In the genomic region with DNA sequence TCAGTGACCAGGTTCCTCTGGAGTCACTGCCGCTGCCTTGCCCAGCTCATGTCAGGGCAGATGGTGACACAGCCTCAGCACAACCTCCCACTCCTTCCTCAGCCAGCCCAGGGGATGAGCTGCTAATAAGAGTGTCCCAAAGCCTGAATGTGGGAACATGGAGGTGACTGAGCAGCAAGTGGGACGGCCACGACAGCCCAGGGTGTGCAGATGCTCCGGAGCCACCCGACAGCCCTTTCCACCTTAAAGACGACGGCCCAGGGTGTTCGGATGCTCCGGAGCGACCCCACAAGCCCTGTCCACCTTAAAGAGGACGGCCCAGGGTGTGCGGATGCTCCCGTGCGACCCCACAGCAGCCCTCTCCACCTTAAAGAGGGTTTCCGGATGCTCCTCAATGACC, we compare ENCODE assay signal across 16 cellular contexts.
"Had no signal": no experiment of that assay in that cellular context is flagged by ENCODE, and none has a peak within 500 bp of the region (broad histone marks: within the 10 kb centered on the region; RNA-seq: fewer than 3 reads in every experiment).

No MANE protein-coding gene starts in this region.

- H3K27me3 ChIP-seq: brain microvascular endothelial cell, ovary, transverse colon had no signal

- H3K36me3 Mint-ChIP-seq: natural killer cell treated with Interleukin-12 subunit alpha and Interleukin-12 subunit beta and Interleukin-15 and Interleukin-18, amount 100 ng/mL, for 72 hours had no signal

- FAIRE-seq: TTC549 had no signal

- DNase-seq: activated B cell treated with CpG ODN at 0.5 μM for 24 hours; activated CD4-positive, alpha-beta T cell treated with anti-CD3 and anti-CD28 coated beads, Interleukin-2, amount 10 ng/mL, durations not matched to agents 24 days and 14 days; activated naive CD4-positive, alpha-beta T cell treated with anti-CD3 and anti-CD28 coated beads, Interleukin-2, amount 50 U/mL, for 16 hours; brain microvascular endothelial cell; dermis blood vessel endothelial cell; hippocampal formation; ovary; T-helper 17 cell; transverse colon had no signal

- H3K9me3 Mint-ChIP-seq: activated B cell treated with CpG ODN at 0.5 μM for 24 hours; activated CD4-positive, alpha-beta T cell treated with anti-CD3 and anti-CD28 coated beads, Interleukin-2, amount 10 ng/mL, durations not matched to agents 24 days and 14 days; activated T-helper 17 cell treated with anti-CD3 and anti-CD28 coated beads, Interleukin-2, amount 50 U/mL, for 72 hours; natural killer cell treated with Interleukin-12 subunit alpha and Interleukin-12 subunit beta and Interleukin-15 and Interleukin-18, amount 100 ng/mL, for 72 hours had no signal

- H3K4me3 ChIP-seq: lung, mucosa of descending colon, ovary, skin epidermis, transverse colon had no signal

- H3K4me3 Mint-ChIP-seq: activated B cell treated with CpG ODN at 0.5 μM for 24 hours; activated CD4-positive, alpha-beta T cell treated with anti-CD3 and anti-CD28 coated beads, Interleukin-2, amount 10 ng/mL, durations not matched to agents 24 days and 14 days; activated T-helper 17 cell treated with anti-CD3 and anti-CD28 coated beads, Interleukin-2, amount 50 U/mL, for 72 hours; natural killer cell treated with Interleukin-12 subunit alpha and Interleukin-12 subunit beta and Interleukin-15 and Interleukin-18, amount 100 ng/mL, for 72 hours; T-helper 17 cell had no signal

- H3K27ac ChIP-seq: brain microvascular endothelial cell, ovary, skin epidermis had no signal

- H3K36me3 ChIP-seq: brain microvascular endothelial cell, ovary, transverse colon had no signal

- H3K4me1 Mint-ChIP-seq: activated B cell treated with CpG ODN at 0.5 μM for 24 hours; activated CD4-positive, alpha-beta T cell treated with anti-CD3 and anti-CD28 coated beads, Interleukin-2, amount 10 ng/mL, durations not matched to agents 24 days and 14 days; activated T-helper 17 cell treated with anti-CD3 and anti-CD28 coated beads, Interleukin-2, amount 50 U/mL, for 72 hours had no signal

- H3K27ac Mint-ChIP-seq: activated B cell treated with CpG ODN at 0.5 μM for 24 hours; activated CD4-positive, alpha-beta T cell treated with anti-CD3 and anti-CD28 coated beads, Interleukin-2, amount 10 ng/mL, durations not matched to agents 24 days and 14 days; activated T-helper 17 cell treated with anti-CD3 and anti-CD28 coated beads, Interleukin-2, amount 50 U/mL, for 72 hours; natural killer cell treated with Interleukin-12 subunit alpha and Interleukin-12 subunit beta and Interleukin-15 and Interleukin-18, amount 100 ng/mL, for 72 hours; T-helper 17 cell had no signal

- H3K27me3 Mint-ChIP-seq: activated CD4-positive, alpha-beta T cell treated with anti-CD3 and anti-CD28 coated beads, Interleukin-2, amount 10 ng/mL, durations not matched to agents 24 days and 14 days had no signal

- H3K9me3 ChIP-seq: mucosa of descending colon, ovary, transverse colon had no signal

- ATAC-seq: activated T-helper 17 cell treated with anti-CD3 and anti-CD28 coated beads, Interleukin-2, amount 50 U/mL, for 72 hours; mucosa of descending colon; natural killer cell treated with Interleukin-12 subunit alpha and Interleukin-12 subunit beta and Interleukin-15 and Interleukin-18, amount 100 ng/mL, for 72 hours; SK-N-SH treated with all-trans-retinoic acid at 6 μM for 48 hours; T-helper 17 cell had no signal
